Comparison of ENCODE assay signal across 1 cellular context in the genomic region with DNA sequence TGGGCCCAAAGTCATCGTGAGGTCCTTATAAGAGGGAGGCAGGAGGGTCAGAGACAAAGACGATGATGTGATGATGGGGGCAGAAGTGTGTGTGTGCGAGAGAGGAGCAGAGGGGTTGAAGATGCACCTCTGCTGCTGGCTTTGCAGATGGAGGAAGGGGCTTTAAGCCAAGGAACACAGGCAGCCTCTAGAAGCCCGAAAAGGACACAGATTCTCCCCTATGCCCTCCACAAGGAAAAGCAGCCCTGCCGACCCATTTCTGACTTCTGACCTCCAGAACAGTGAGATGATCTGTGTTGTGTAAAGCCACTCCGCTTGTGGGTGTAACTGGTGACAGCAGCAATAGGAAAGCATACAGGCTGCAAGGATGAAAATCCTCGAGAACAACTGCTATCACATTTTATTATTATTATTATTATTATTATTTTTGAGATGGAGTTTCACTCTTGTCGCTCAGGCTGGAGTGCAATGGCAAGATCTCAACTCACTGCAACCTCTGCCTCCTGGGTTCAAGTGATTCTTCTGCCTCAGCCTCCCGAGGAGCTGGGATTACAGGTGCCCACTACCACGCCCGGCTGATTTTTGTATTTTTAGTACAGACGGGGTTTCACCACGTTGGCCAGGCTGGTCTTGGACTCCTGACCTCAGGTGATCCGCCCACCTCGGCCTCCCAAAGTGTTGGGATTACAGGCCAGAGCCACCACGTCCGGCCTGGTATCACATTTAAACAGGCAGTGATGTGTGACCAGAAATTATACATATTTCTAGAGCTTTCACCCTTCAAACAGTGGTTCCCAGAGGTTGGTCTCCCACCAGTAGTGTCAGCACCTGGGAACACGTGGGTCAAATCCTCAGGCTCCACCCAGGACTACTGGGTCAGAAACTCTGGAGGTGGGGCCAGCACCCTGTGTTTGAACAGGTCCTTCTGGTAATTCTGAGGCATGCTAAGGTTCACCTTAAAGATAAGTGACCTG.
TF ChIP-seq lines count a peak whose summit lies in the region.

No MANE protein-coding gene starts in this region.

TF ChIP-seq in K562, 482 proteins besides CTCF, POLR2A, EP300 and RAD21:
- TF ChIP-seq, protein P1, sequence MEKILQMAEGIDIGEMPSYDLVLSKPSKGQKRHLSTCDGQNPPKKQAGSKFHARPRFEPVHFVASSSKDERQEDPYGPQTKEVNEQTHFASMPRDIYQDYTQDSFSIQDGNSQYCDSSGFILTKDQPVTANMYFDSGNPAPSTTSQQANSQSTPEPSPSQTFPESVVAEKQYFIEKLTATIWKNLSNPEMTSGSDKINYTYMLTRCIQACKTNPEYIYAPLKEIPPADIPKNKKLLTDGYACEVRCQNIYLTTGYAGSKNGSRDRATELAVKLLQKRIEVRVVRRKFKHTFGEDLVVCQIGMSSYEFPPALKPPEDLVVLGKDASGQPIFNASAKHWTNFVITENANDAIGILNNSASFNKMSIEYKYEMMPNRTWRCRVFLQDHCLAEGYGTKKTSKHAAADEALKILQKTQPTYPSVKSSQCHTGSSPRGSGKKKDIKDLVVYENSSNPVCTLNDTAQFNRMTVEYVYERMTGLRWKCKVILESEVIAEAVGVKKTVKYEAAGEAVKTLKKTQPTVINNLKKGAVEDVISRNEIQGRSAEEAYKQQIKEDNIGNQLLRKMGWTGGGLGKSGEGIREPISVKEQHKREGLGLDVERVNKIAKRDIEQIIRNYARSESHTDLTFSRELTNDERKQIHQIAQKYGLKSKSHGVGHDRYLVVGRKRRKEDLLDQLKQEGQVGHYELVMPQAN (IDR thresholded peaks at IDR 0.05; ENCODE audit: borderline replicate concordance) = no peak
- TF ChIP-seq, protein P2, sequence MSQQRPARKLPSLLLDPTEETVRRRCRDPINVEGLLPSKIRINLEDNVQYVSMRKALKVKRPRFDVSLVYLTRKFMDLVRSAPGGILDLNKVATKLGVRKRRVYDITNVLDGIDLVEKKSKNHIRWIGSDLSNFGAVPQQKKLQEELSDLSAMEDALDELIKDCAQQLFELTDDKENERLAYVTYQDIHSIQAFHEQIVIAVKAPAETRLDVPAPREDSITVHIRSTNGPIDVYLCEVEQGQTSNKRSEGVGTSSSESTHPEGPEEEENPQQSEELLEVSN (IDR thresholded peaks at IDR 0.05; ENCODE audit: borderline replicate concordance in 1 of 2, extremely low read depth in 1 of 2, insufficient read depth in 1 of 2, insufficient read length in 1 of 2, low read depth in 1 of 2, low read length in 1 of 2, poor library complexity in 1 of 2, severe bottlenecking in 1 of 2) = peak in 1 of 2 experiments; percentile 29
- TF ChIP-seq HSF4 (CRISPR knock-in tag; IDR thresholded peaks at IDR 0.05; ENCODE audit: borderline replicate concordance) (0 out of 2 replicates have a peak, but pooled peaks have one; percentile 37), WHSC1 (IDR thresholded peaks at IDR 0.05; ENCODE audit: low read length) (peak; percentile 85), TBL1XR1 (IDR thresholded peaks at IDR 0.05; ENCODE audit: low read length in 2 of 2) (no peak), RFX1 (IDR thresholded peaks at IDR 0.05) (no peak), ILF3 (IDR thresholded peaks at IDR 0.05; ENCODE audit: borderline replicate concordance) (no peak), MYNN (IDR thresholded peaks at IDR 0.05) (no peak), MYNN (CRISPR knock-in tag; IDR thresholded peaks at IDR 0.05) (no peak), CXXC5 (CRISPR knock-in tag; IDR thresholded peaks at IDR 0.05) (peak; percentile 36), PRMT5 (CRISPR knock-in tag; IDR thresholded peaks at IDR 0.05) (no peak), TEAD4 (IDR thresholded peaks at IDR 0.05; ENCODE audit: low read length) (no peak), TEAD4 (CRISPR knock-in tag; IDR thresholded peaks at IDR 0.05; ENCODE audit: borderline replicate concordance) (no peak), NR1H2 (CRISPR knock-in tag; IDR thresholded peaks at IDR 0.05) (no peak), ZNF282 (CRISPR knock-in tag; IDR thresholded peaks at IDR 0.05) (no peak), ZNF354B (CRISPR knock-in tag; IDR thresholded peaks at IDR 0.05) (no peak), MAFK (IDR thresholded peaks at IDR 0.05; ENCODE audit: low read length) (no peak), TCF3 (CRISPR knock-in tag; IDR thresholded peaks at IDR 0.05) (0 out of 2 replicates have a peak, but pooled peaks have one; percentile 21), DMBX1 (CRISPR knock-in tag; IDR thresholded peaks at IDR 0.05; ENCODE audit: borderline replicate concordance) (peak; percentile 64; the same call in 1 of the 2 replicates), NRF1 (conservative IDR thresholded peaks at IDR 0.05 in 1 of 2, IDR thresholded peaks at IDR 0.05 in 1 of 2) (no peak), TOE1 (IDR thresholded peaks at IDR 0.05; ENCODE audit: borderline replicate concordance) (no peak), TOE1 (CRISPR knock-in tag; IDR thresholded peaks at IDR 0.05; ENCODE audit: borderline replicate concordance, low read depth) (no peak)
- TF ChIP-seq, protein P3, sequence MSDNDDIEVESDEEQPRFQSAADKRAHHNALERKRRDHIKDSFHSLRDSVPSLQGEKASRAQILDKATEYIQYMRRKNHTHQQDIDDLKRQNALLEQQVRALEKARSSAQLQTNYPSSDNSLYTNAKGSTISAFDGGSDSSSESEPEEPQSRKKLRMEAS (CRISPR knock-in tag; IDR thresholded peaks at IDR 0.05) = peak; percentile 62
- TF ChIP-seq, protein P4, sequence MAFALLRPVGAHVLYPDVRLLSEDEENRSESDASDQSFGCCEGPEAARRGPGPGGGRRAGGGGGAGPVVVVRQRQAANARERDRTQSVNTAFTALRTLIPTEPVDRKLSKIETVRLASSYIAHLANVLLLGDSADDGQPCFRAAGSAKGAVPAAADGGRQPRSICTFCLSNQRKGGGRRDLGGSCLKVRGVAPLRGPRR (CRISPR knock-in tag; IDR thresholded peaks at IDR 0.05) = no peak
- TF ChIP-seq, protein P5, sequence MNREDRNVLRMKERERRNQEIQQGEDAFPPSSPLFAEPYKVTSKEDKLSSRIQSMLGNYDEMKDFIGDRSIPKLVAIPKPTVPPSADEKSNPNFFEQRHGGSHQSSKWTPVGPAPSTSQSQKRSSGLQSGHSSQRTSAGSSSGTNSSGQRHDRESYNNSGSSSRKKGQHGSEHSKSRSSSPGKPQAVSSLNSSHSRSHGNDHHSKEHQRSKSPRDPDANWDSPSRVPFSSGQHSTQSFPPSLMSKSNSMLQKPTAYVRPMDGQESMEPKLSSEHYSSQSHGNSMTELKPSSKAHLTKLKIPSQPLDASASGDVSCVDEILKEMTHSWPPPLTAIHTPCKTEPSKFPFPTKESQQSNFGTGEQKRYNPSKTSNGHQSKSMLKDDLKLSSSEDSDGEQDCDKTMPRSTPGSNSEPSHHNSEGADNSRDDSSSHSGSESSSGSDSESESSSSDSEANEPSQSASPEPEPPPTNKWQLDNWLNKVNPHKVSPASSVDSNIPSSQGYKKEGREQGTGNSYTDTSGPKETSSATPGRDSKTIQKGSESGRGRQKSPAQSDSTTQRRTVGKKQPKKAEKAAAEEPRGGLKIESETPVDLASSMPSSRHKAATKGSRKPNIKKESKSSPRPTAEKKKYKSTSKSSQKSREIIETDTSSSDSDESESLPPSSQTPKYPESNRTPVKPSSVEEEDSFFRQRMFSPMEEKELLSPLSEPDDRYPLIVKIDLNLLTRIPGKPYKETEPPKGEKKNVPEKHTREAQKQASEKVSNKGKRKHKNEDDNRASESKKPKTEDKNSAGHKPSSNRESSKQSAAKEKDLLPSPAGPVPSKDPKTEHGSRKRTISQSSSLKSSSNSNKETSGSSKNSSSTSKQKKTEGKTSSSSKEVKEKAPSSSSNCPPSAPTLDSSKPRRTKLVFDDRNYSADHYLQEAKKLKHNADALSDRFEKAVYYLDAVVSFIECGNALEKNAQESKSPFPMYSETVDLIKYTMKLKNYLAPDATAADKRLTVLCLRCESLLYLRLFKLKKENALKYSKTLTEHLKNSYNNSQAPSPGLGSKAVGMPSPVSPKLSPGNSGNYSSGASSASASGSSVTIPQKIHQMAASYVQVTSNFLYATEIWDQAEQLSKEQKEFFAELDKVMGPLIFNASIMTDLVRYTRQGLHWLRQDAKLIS (CRISPR knock-in tag; IDR thresholded peaks at IDR 0.05) = no peak
- TF ChIP-seq, protein P6, sequence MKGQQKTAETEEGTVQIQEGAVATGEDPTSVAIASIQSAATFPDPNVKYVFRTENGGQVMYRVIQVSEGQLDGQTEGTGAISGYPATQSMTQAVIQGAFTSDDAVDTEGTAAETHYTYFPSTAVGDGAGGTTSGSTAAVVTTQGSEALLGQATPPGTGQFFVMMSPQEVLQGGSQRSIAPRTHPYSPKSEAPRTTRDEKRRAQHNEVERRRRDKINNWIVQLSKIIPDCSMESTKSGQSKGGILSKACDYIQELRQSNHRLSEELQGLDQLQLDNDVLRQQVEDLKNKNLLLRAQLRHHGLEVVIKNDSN (CRISPR knock-in tag; IDR thresholded peaks at IDR 0.05) = peak; percentile 60
- TF ChIP-seq, protein P7, sequence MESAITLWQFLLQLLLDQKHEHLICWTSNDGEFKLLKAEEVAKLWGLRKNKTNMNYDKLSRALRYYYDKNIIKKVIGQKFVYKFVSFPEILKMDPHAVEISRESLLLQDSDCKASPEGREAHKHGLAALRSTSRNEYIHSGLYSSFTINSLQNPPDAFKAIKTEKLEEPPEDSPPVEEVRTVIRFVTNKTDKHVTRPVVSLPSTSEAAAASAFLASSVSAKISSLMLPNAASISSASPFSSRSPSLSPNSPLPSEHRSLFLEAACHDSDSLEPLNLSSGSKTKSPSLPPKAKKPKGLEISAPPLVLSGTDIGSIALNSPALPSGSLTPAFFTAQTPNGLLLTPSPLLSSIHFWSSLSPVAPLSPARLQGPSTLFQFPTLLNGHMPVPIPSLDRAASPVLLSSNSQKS (CRISPR knock-in tag; IDR thresholded peaks at IDR 0.05) = no peak
- TF ChIP-seq, protein P8, sequence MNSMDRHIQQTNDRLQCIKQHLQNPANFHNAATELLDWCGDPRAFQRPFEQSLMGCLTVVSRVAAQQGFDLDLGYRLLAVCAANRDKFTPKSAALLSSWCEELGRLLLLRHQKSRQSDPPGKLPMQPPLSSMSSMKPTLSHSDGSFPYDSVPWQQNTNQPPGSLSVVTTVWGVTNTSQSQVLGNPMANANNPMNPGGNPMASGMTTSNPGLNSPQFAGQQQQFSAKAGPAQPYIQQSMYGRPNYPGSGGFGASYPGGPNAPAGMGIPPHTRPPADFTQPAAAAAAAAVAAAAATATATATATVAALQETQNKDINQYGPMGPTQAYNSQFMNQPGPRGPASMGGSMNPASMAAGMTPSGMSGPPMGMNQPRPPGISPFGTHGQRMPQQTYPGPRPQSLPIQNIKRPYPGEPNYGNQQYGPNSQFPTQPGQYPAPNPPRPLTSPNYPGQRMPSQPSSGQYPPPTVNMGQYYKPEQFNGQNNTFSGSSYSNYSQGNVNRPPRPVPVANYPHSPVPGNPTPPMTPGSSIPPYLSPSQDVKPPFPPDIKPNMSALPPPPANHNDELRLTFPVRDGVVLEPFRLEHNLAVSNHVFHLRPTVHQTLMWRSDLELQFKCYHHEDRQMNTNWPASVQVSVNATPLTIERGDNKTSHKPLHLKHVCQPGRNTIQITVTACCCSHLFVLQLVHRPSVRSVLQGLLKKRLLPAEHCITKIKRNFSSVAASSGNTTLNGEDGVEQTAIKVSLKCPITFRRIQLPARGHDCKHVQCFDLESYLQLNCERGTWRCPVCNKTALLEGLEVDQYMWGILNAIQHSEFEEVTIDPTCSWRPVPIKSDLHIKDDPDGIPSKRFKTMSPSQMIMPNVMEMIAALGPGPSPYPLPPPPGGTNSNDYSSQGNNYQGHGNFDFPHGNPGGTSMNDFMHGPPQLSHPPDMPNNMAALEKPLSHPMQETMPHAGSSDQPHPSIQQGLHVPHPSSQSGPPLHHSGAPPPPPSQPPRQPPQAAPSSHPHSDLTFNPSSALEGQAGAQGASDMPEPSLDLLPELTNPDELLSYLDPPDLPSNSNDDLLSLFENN (IDR thresholded peaks at IDR 0.05; ENCODE audit: low read depth in 2 of 2, low read length in 2 of 2) = no peak
